In the genomic region with DNA sequence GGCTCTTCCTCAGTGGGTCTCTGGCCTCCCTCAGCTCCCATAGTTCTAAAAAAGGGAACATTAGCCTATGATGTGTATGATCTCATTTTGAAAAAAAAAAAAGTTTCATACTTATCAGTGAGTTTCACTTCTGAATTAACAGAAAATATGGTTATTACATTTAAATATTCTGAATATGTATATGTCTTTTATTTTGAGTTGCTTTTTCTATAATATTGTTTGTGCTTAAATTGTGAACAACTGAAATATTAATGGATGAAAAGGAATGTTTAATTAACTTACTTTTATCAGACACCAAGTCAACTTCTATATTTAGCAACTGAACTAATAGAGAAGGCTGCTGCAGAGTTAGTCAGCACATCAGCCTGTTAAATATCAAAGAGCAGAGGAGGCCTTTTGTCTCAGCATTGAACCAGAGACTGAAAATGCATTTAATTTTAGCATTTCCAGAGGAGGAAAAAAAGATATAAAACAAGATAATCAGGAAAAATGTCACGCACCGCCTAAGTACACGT, we compare ENCODE assay signal across 1 cellular context.
TF ChIP-seq lines count a peak whose summit lies in the region.

No MANE protein-coding gene starts in this region.

TF ChIP-seq in SK-N-SH treated with all-trans-retinoic acid at 6 μM for 48 hours, 23 proteins besides CTCF, POLR2A, EP300 and RAD21 (continued from another document):
- TF ChIP-seq, protein P1, sequence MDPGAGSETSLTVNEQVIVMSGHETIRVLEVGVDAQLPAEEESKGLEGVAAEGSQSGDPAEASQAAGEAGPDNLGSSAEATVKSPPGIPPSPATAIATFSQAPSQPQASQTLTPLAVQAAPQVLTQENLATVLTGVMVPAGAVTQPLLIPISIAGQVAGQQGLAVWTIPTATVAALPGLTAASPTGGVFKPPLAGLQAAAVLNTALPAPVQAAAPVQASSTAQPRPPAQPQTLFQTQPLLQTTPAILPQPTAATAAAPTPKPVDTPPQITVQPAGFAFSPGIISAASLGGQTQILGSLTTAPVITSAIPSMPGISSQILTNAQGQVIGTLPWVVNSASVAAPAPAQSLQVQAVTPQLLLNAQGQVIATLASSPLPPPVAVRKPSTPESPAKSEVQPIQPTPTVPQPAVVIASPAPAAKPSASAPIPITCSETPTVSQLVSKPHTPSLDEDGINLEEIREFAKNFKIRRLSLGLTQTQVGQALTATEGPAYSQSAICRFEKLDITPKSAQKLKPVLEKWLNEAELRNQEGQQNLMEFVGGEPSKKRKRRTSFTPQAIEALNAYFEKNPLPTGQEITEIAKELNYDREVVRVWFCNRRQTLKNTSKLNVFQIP (CRISPR knock-in tag; IDR thresholded peaks at IDR 0.05; ENCODE audit: borderline replicate concordance, low read depth): no peak
- no peak for TF ChIP-seq GLIS3 (CRISPR knock-in tag; IDR thresholded peaks at IDR 0.05)
- TF ChIP-seq CREB5 (CRISPR knock-in tag; IDR thresholded peaks at IDR 0.05; ENCODE audit: low read depth): 0 out of 2 replicates have a peak, but pooled peaks have one; percentile 13
- peak; percentile 87 for TF ChIP-seq ISL1 (CRISPR knock-in tag; IDR thresholded peaks at IDR 0.05)
- no peak for TF ChIP-seq ESRRG (CRISPR knock-in tag; IDR thresholded peaks at IDR 0.05)
- no peak for TF ChIP-seq TOX (CRISPR knock-in tag; IDR thresholded peaks at IDR 0.05; ENCODE audit: borderline replicate concordance)
- TF ChIP-seq ZNF70 (CRISPR knock-in tag; IDR thresholded peaks at IDR 0.05): no peak
- no peak for TF ChIP-seq PATZ1 (CRISPR knock-in tag; IDR thresholded peaks at IDR 0.05; ENCODE audit: borderline replicate concordance)
- TF ChIP-seq RARB (CRISPR knock-in tag; IDR thresholded peaks at IDR 0.05): no peak
- TF ChIP-seq SNAI2 (CRISPR knock-in tag; IDR thresholded peaks at IDR 0.05): no peak
- no peak for TF ChIP-seq OSR1 (CRISPR knock-in tag; IDR thresholded peaks at IDR 0.05)
- TF ChIP-seq ZFP30 (CRISPR knock-in tag; IDR thresholded peaks at IDR 0.05): no peak
TF ChIP-seq in SK-N-SH treated with all-trans-retinoic acid at 6 μM for 48 hours: peak in this region for 2.
